ENCODE assay signal across 21 cellular contexts in the genomic region with DNA sequence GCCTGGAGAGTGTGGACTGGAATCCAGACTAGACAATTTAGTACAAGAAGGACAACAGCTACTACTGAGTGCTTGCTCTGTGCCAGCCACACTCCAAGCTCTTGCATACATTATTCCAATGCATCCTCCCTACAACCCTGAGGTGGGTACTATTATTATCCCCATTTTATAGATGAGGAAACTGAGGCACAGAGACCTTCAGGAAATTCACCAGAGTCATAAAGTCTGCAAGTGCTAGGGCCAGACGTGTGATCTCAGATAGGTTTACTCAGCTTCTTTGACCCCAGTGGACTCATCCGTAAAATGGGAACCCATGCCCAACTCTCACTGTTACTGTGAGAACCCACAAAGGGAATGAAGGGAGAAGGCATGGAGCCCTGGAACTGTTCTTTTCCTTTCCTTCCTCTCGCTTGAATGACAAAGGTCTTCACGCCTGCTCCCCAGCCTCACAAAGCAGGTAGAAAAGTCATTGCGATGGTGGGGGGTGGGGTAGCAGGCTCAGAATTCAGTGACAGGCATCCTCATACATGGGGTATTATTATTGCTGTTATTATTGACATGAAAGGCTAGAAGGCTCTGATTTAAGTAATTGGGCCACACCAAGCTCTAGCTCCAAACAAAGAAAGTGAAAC.
DNase-seq lines count a peak whose midpoint lies in the region; ATAC-seq and TF ChIP-seq lines count a peak whose summit lies in the region.
"Had no signal": no experiment of that assay in that cellular context is flagged by ENCODE, and none has a peak within 500 bp of the region (broad histone marks: within the 10 kb centered on the region; RNA-seq: fewer than 3 reads in every experiment).

No MANE protein-coding gene starts in this region.

- H3K27me3 Mint-ChIP-seq in WTC11 (ENCODE audit: low read depth) (no peaks in the 10 kb centered on the region), neural crest cell (ENCODE audit: low read depth) (no peaks in the 10 kb centered on the region)

- H3K27ac Mint-ChIP-seq in WTC11: peak overlapping the region; percentile 88
- peak overlapping the region; percentile 94 for H3K27ac Mint-ChIP-seq in neural crest cell (ENCODE audit: unreplicated experiment)
- H3K27ac Mint-ChIP-seq: HFFc6 had no signal

- no peaks in the 10 kb centered on the region for H3K36me3 ChIP-seq in ES-I3 (ENCODE audit: insufficient read depth, low read length)
- no peaks in the 10 kb centered on the region for H3K36me3 ChIP-seq in iPS-18a (ENCODE audit: control insufficient read depth, low read depth, low read length)
- H3K36me3 ChIP-seq: SJSA1 had no signal

- POLR2A ChIA-PET in WTC11 (lab: Charles Lee): no interaction called here

- TF ChIP-seq CTCF in WTC11 (IDR thresholded peaks at IDR 0.05) (no peak), neural crest cell (conservative IDR thresholded peaks at IDR 0.05) (no peak)

- no peaks in the 10 kb centered on the region for H3K36me3 Mint-ChIP-seq in WTC11
- no peaks in the 10 kb centered on the region for H3K36me3 Mint-ChIP-seq in neural crest cell (ENCODE audit: low read depth)

- peak; percentile 9 for ATAC-seq in WTC11
- no peak for ATAC-seq in GM21381 (IDR thresholded peaks at IDR 0.05; ENCODE audit: unreplicated experiment)
- ATAC-seq: GM12878, PC-3 had no signal

- H3K27ac ChIP-seq in iPS-18a (ENCODE audit: low read length): peak overlapping the region; percentile 87
- H3K27ac ChIP-seq: SJSA1 had no signal

- no peaks in the 10 kb centered on the region for H3K27me3 ChIP-seq in iPS-18a (ENCODE audit: control insufficient read depth, insufficient read depth, low read length)
- H3K27me3 ChIP-seq: SJSA1 had no signal

- peak overlapping the region; percentile 12 for H3K4me3 ChIP-seq in iPS-18a (ENCODE audit: low read length)
- H3K4me3 ChIP-seq: GM12878, SJSA1 had no signal

- H3K9me3 ChIP-seq in ES-I3 (ENCODE audit: control insufficient read depth, insufficient read depth, low read length) (no peaks in the 10 kb centered on the region), iPS-18a (ENCODE audit: control insufficient read depth, low read depth, low read length) (no peaks in the 10 kb centered on the region)
- H3K9me3 ChIP-seq: SJSA1 had no signal

- H3K4me1 Mint-ChIP-seq in WTC11: peaks cover 63% of the 10 kb centered on the region
- H3K4me1 Mint-ChIP-seq in neural crest cell: peaks cover 68% of the 10 kb centered on the region

- no peaks in the 10 kb centered on the region for H3K9me3 Mint-ChIP-seq in WTC11
- no peaks in the 10 kb centered on the region for H3K9me3 Mint-ChIP-seq in neural crest cell

- peak overlapping the region; percentile 21; the same call in 1 of the 2 replicates for H3K9ac ChIP-seq in ES-I3 (ENCODE audit: low read depth, low read length)
- H3K9ac ChIP-seq in iPS-18a (ENCODE audit: low read length): peak overlapping the region; percentile 41

- CTCF ChIA-PET in WTC11 (lab: Charles Lee): interaction anchor here (0.7 to 1.9 kb wide), 3 partner anchors 80 to 181 kb away, joined by 3 to 4 read pairs (median 3); no protein-coding TSS in a partner anchor

- no peak for DNase-seq in WTC11 (ENCODE audit: low spot score)
- DNase-seq in neural crest cell (ENCODE audit: low read depth, low spot score): no peak
- no peak for DNase-seq in DMS153 (lab: John Stamatoyannopoulos, UW)
- DNase-seq in MV-4-11 (lab: John Stamatoyannopoulos, UW): no peak
- DNase-seq in stimulated activated CD4-positive, alpha-beta T cell treated with anti-CD3 and anti-CD28 coated beads, Interleukin-15, amount 100 ng/mL, for 24 hours: no peak
- DNase-seq: C1 segment of cervical spinal cord, DND-41, GDM1, HFFc6, KBM-7, NCI-H1436 treated with DMSO at 0.1 percent for 48 hours, NCI-H2029 treated with DMSO at 0.1 percent for 48 hours, NCI-H2171 treated with DMSO at 0.1 percent for 48 hours, NCI-H510A, NCI-H774, PC-3 had no signal

- peaks cover 57% of the 10 kb centered on the region for H3K4me1 ChIP-seq in ES-I3 (ENCODE audit: insufficient read depth, low read length)
- peaks cover 55% of the 10 kb centered on the region for H3K4me1 ChIP-seq in iPS-18a (ENCODE audit: control insufficient read depth, low read depth, low read length)

- H3K4me3 Mint-ChIP-seq in WTC11 (peak overlapping the region; percentile 43), neural crest cell (peak overlapping the region; percentile 64)
- H3K4me3 Mint-ChIP-seq: HFFc6 had no signal

TF ChIP-seq in WTC11, 78 proteins besides CTCF, POLR2A, EP300 and RAD21:
- TF ChIP-seq NFYB (CRISPR knock-in tag; conservative IDR thresholded peaks at IDR 0.05; ENCODE audit: low read depth) (no peak), OVOL2 (CRISPR knock-in tag; IDR thresholded peaks at IDR 0.05; ENCODE audit: borderline replicate concordance) (no peak), KAT7 (CRISPR knock-in tag; IDR thresholded peaks at IDR 0.05; ENCODE audit: borderline replicate concordance) (no peak), NFE2L1 (CRISPR knock-in tag; IDR thresholded peaks at IDR 0.05) (no peak), ZNF138 (CRISPR knock-in tag; conservative IDR thresholded peaks at IDR 0.05) (no peak)
- TF ChIP-seq, protein P1, sequence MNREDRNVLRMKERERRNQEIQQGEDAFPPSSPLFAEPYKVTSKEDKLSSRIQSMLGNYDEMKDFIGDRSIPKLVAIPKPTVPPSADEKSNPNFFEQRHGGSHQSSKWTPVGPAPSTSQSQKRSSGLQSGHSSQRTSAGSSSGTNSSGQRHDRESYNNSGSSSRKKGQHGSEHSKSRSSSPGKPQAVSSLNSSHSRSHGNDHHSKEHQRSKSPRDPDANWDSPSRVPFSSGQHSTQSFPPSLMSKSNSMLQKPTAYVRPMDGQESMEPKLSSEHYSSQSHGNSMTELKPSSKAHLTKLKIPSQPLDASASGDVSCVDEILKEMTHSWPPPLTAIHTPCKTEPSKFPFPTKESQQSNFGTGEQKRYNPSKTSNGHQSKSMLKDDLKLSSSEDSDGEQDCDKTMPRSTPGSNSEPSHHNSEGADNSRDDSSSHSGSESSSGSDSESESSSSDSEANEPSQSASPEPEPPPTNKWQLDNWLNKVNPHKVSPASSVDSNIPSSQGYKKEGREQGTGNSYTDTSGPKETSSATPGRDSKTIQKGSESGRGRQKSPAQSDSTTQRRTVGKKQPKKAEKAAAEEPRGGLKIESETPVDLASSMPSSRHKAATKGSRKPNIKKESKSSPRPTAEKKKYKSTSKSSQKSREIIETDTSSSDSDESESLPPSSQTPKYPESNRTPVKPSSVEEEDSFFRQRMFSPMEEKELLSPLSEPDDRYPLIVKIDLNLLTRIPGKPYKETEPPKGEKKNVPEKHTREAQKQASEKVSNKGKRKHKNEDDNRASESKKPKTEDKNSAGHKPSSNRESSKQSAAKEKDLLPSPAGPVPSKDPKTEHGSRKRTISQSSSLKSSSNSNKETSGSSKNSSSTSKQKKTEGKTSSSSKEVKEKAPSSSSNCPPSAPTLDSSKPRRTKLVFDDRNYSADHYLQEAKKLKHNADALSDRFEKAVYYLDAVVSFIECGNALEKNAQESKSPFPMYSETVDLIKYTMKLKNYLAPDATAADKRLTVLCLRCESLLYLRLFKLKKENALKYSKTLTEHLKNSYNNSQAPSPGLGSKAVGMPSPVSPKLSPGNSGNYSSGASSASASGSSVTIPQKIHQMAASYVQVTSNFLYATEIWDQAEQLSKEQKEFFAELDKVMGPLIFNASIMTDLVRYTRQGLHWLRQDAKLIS (CRISPR knock-in tag; IDR thresholded peaks at IDR 0.05; ENCODE audit: borderline replicate concordance): no peak
- TF ChIP-seq, protein P2, sequence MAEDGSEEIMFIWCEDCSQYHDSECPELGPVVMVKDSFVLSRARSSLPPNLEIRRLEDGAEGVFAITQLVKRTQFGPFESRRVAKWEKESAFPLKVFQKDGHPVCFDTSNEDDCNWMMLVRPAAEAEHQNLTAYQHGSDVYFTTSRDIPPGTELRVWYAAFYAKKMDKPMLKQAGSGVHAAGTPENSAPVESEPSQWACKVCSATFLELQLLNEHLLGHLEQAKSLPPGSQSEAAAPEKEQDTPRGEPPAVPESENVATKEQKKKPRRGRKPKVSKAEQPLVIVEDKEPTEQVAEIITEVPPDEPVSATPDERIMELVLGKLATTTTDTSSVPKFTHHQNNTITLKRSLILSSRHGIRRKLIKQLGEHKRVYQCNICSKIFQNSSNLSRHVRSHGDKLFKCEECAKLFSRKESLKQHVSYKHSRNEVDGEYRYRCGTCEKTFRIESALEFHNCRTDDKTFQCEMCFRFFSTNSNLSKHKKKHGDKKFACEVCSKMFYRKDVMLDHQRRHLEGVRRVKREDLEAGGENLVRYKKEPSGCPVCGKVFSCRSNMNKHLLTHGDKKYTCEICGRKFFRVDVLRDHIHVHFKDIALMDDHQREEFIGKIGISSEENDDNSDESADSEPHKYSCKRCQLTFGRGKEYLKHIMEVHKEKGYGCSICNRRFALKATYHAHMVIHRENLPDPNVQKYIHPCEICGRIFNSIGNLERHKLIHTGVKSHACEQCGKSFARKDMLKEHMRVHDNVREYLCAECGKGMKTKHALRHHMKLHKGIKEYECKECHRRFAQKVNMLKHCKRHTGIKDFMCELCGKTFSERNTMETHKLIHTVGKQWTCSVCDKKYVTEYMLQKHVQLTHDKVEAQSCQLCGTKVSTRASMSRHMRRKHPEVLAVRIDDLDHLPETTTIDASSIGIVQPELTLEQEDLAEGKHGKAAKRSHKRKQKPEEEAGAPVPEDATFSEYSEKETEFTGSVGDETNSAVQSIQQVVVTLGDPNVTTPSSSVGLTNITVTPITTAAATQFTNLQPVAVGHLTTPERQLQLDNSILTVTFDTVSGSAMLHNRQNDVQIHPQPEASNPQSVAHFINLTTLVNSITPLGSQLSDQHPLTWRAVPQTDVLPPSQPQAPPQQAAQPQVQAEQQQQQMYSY (CRISPR knock-in tag; IDR thresholded peaks at IDR 0.05): no peak
- TF ChIP-seq, protein P3, sequence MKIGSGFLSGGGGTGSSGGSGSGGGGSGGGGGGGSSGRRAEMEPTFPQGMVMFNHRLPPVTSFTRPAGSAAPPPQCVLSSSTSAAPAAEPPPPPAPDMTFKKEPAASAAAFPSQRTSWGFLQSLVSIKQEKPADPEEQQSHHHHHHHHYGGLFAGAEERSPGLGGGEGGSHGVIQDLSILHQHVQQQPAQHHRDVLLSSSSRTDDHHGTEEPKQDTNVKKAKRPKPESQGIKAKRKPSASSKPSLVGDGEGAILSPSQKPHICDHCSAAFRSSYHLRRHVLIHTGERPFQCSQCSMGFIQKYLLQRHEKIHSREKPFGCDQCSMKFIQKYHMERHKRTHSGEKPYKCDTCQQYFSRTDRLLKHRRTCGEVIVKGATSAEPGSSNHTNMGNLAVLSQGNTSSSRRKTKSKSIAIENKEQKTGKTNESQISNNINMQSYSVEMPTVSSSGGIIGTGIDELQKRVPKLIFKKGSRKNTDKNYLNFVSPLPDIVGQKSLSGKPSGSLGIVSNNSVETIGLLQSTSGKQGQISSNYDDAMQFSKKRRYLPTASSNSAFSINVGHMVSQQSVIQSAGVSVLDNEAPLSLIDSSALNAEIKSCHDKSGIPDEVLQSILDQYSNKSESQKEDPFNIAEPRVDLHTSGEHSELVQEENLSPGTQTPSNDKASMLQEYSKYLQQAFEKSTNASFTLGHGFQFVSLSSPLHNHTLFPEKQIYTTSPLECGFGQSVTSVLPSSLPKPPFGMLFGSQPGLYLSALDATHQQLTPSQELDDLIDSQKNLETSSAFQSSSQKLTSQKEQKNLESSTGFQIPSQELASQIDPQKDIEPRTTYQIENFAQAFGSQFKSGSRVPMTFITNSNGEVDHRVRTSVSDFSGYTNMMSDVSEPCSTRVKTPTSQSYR (CRISPR knock-in tag; IDR thresholded peaks at IDR 0.05): peak; percentile 15; the same call in 1 of the 2 replicates
